Comparison of ENCODE assay signal across 12 cellular contexts in genomic region chr6:105651969-105652368, GRCh38.
DNase-seq lines count a peak whose midpoint lies in the region; ATAC-seq lines count a peak whose summit lies in the region.
"Had no signal": no experiment of that assay in that cellular context is flagged by ENCODE, and none has a peak within 500 bp of the region (broad histone marks: within the 10 kb centered on the region; RNA-seq: fewer than 3 reads in every experiment).

No MANE protein-coding gene starts in this region.

- H3K27ac Mint-ChIP-seq in activated CD4-positive, alpha-beta memory T cell treated with anti-CD3 and anti-CD28 coated beads, Interleukin-2, amount 10 ng/mL, durations not matched to agents 7 days and 5 days = no peak overlapping the region
- peak overlapping the region; percentile 48 to 53 for H3K27ac Mint-ChIP-seq in effector memory CD8-positive, alpha-beta T cell

- peaks cover 35% of the 10 kb centered on the region for H3K9me3 Mint-ChIP-seq in activated CD4-positive, alpha-beta memory T cell treated with anti-CD3 and anti-CD28 coated beads, Interleukin-2, amount 10 ng/mL, durations not matched to agents 7 days and 5 days
- H3K9me3 Mint-ChIP-seq in effector memory CD8-positive, alpha-beta T cell = no peaks in the 10 kb centered on the region

- peaks cover 41% of the 10 kb centered on the region for H3K36me3 Mint-ChIP-seq in activated CD4-positive, alpha-beta memory T cell treated with anti-CD3 and anti-CD28 coated beads, Interleukin-2, amount 10 ng/mL, durations not matched to agents 7 days and 5 days (ENCODE audit: low read depth)
- H3K36me3 Mint-ChIP-seq in effector memory CD8-positive, alpha-beta T cell (ENCODE audit: insufficient read depth) = peaks cover 10% of the 10 kb centered on the region

- POLR2A ChIA-PET in activated CD4-positive, alpha-beta memory T cell treated with anti-CD3 and anti-CD28 coated beads, Interleukin-2, amount 10 ng/mL, durations not matched to agents 7 days and 5 days (lab: Charles Lee) = no interaction called here

- H3K4me3 Mint-ChIP-seq in activated CD4-positive, alpha-beta memory T cell treated with anti-CD3 and anti-CD28 coated beads, Interleukin-2, amount 10 ng/mL, durations not matched to agents 7 days and 5 days = no peak overlapping the region
- H3K4me3 Mint-ChIP-seq in effector memory CD8-positive, alpha-beta T cell = peak overlapping the region in 1 of 2 donors; percentile 7

- ATAC-seq in effector memory CD8-positive, alpha-beta T cell (replicated peaks) = peak; percentile 28
- ATAC-seq in GM21825 (IDR thresholded peaks at IDR 0.05; ENCODE audit: unreplicated experiment) (no peak), HG02981 (IDR thresholded peaks at IDR 0.05; ENCODE audit: unreplicated experiment) (no peak)

- CTCF ChIA-PET in activated CD4-positive, alpha-beta memory T cell treated with anti-CD3 and anti-CD28 coated beads, Interleukin-2, amount 10 ng/mL, durations not matched to agents 7 days and 5 days (lab: Charles Lee) = no interaction called here

- DNase-seq in stimulated activated CD4-positive, alpha-beta T cell treated with anti-CD3 and anti-CD28 coated beads, Interleukin-15, amount 100 ng/mL, for 24 hours = peak; percentile 20
- no peak for DNase-seq in stimulated activated CD4-positive, alpha-beta T cell treated with anti-CD3 and anti-CD28 coated beads, Interleukin-4, amount 100 ng/mL, for 4 hours
- peak; percentile 41 for DNase-seq in activated CD4-positive, alpha-beta memory T cell treated with anti-CD3 and anti-CD28 coated beads, Interleukin-2, amount 10 ng/mL, durations not matched to agents 7 days and 5 days
- no peak for DNase-seq in effector memory CD8-positive, alpha-beta T cell
- DNase-seq in HUDEP-2 (lab: John Stamatoyannopoulos, UW; ENCODE audit: unreplicated experiment in 76 of 76) = no peak
- DNase-seq: AML-193, Calu3, GOT3, NCI-H2227 treated with DMSO at 0.1 percent for 48 hours, NCI-H526 had no signal

- H3K27me3 Mint-ChIP-seq in activated CD4-positive, alpha-beta memory T cell treated with anti-CD3 and anti-CD28 coated beads, Interleukin-2, amount 10 ng/mL, durations not matched to agents 7 days and 5 days = no peaks in the 10 kb centered on the region
- no peaks in the 10 kb centered on the region for H3K27me3 Mint-ChIP-seq in effector memory CD8-positive, alpha-beta T cell

- peaks cover 50% of the 10 kb centered on the region for H3K4me1 Mint-ChIP-seq in activated CD4-positive, alpha-beta memory T cell treated with anti-CD3 and anti-CD28 coated beads, Interleukin-2, amount 10 ng/mL, durations not matched to agents 7 days and 5 days
- peaks cover 35 to 54% of the 10 kb centered on the region in 2 donors for H3K4me1 Mint-ChIP-seq in effector memory CD8-positive, alpha-beta T cell (ENCODE audit: low read depth in 2 of 2)

Comparison
In these comparisons a context has a peak if more than half of its experiments do, and no peak if none do; other contexts are left out.
1. DNase-seq: peak in stimulated activated CD4-positive, alpha-beta T cell treated with anti-CD3 and anti-CD28 coated beads, Interleukin-15, amount 100 ng/mL, for 24 hours (single experiment) and activated CD4-positive, alpha-beta memory T cell treated with anti-CD3 and anti-CD28 coated beads, Interleukin-2, amount 10 ng/mL, durations not matched to agents 7 days and 5 days (single experiment); none in stimulated activated CD4-positive, alpha-beta T cell treated with anti-CD3 and anti-CD28 coated beads, Interleukin-4, amount 100 ng/mL, for 4 hours (0 of 2), effector memory CD8-positive, alpha-beta T cell (0 of 3) and HUDEP-2 (0 of 76).